Comparison of ENCODE assay signal across 10 cellular contexts in genomic region chr2:153163055-153163454, GRCh38.
A peak's percentile ranks its signal among the peaks of the same experiment; 100 is the strongest.
DNase-seq lines count a peak whose midpoint lies in the region; ATAC-seq, FAIRE-seq and TF ChIP-seq lines count a peak whose summit lies in the region.
"Had no signal": no experiment of that assay in that cellular context is flagged by ENCODE, and none has a peak within 500 bp of the region (broad histone marks: within the 10 kb centered on the region; RNA-seq: fewer than 3 reads in every experiment).

No MANE protein-coding gene starts in this region.

- H2AFZ ChIP-seq in GM12878 (ENCODE audit: control insufficient read depth, low read depth, low read length) = no peak overlapping the region

- no peaks in the 10 kb centered on the region for H3K4me1 ChIP-seq in GM12878 (ENCODE audit: control insufficient read depth, insufficient read depth, low read length)
- H3K4me1 ChIP-seq in spleen = no peaks in the 10 kb centered on the region
- H3K4me1 ChIP-seq: BLaER1 treated with 17β-estradiol and CSF1 and Interleukin-3, amounts not matched to agents 10 nM and 100 nM had no signal

- no peaks in the 10 kb centered on the region for H4K20me1 ChIP-seq in GM12878 (ENCODE audit: control insufficient read depth, insufficient read depth)
- H4K20me1 ChIP-seq: BLaER1 treated with 17β-estradiol and CSF1 and Interleukin-3, amounts not matched to agents 10 nM and 100 nM had no signal

- POLR2A ChIA-PET in GM12878 (lab: Charles Lee) = no interaction called here

- intact Hi-C loops in GM12878 (cut with micrococcal nuclease; ENCODE audit: unreplicated experiment) = loop anchor here (1.0 to 10.0 kb wide), 4 partner anchors 124 to 1212 kb away; partner anchors contain the start of gene RPRM
- intact Hi-C loops in spleen (cut with DNase I; ENCODE audit: low total_unique reads) = no loop called here

- SMC1A ChIA-PET in GM12878 (lab: Charles Lee; ENCODE audit: uncharacterized antibody, unreplicated experiment) = interaction anchor here (0.7 kb wide), 1 partner anchor 317 kb away, joined by 3 read pairs; no protein-coding TSS in a partner anchor

- peak; percentile 48 to 55 (median 51); a peak in 5 of 6 replicates for TF ChIP-seq CTCF in GM12878 (IDR thresholded peaks at IDR 0.05 in 2 of 3, conservative IDR thresholded peaks at IDR 0.05 in 1 of 3; ENCODE audit: control insufficient read depth in 2 of 3, extremely low read depth in 1 of 3, insufficient read depth in 1 of 3, low read depth in 3 of 3, low read length in 3 of 3)
- TF ChIP-seq CTCF in nephron (IDR thresholded peaks at IDR 0.05; ENCODE audit: unreplicated experiment in 3 of 3) = peak; percentile 63 to 80 (median 64)
- peak in 5 of 11 experiments; percentile 12 to 42 (median 27) for TF ChIP-seq CTCF in spleen (IDR thresholded peaks at IDR 0.05 in 8 of 11, conservative IDR thresholded peaks at IDR 0.05 in 3 of 11)

- H3K4me3 Mint-ChIP-seq in activated T-cell treated with anti-CD3 and anti-CD28 coated beads, Interleukin-2, amount 50 U/mL, for 72 hours = no peak overlapping the region
- no peak overlapping the region for H3K4me3 Mint-ChIP-seq in activated T-cell treated with anti-CD3 and anti-CD28 coated beads, Interleukin-2, amount 50 U/mL, for 24 hours
- no peak overlapping the region for H3K4me3 Mint-ChIP-seq in nephron

- no peaks in the 10 kb centered on the region for H3K4me1 Mint-ChIP-seq in activated T-cell treated with anti-CD3 and anti-CD28 coated beads, Interleukin-2, amount 50 U/mL, for 72 hours (ENCODE audit: low read depth)
- no peaks in the 10 kb centered on the region for H3K4me1 Mint-ChIP-seq in activated T-cell treated with anti-CD3 and anti-CD28 coated beads, Interleukin-2, amount 50 U/mL, for 24 hours (ENCODE audit: low read depth)
- peaks cover 33% of the 10 kb centered on the region for H3K4me1 Mint-ChIP-seq in nephron

- no peak for TF ChIP-seq EP300 in GM12878 (IDR thresholded peaks at IDR 0.05; ENCODE audit: borderline replicate concordance in 1 of 2, control insufficient read depth in 1 of 2, low read depth in 2 of 2, low read length in 2 of 2)

- H3K27ac Mint-ChIP-seq in activated T-cell treated with anti-CD3 and anti-CD28 coated beads, Interleukin-2, amount 50 U/mL, for 72 hours = no peak overlapping the region
- no peak overlapping the region for H3K27ac Mint-ChIP-seq in activated T-cell treated with anti-CD3 and anti-CD28 coated beads, Interleukin-2, amount 50 U/mL, for 24 hours
- H3K27ac Mint-ChIP-seq in nephron = no peak overlapping the region

- peak; percentile 73 for TF ChIP-seq RAD21 in GM12878 (IDR thresholded peaks at IDR 0.05; ENCODE audit: insufficient read depth, low read depth, low read length)

- H3K9me3 Mint-ChIP-seq in activated T-cell treated with anti-CD3 and anti-CD28 coated beads, Interleukin-2, amount 50 U/mL, for 72 hours = peaks cover 0 to 2% of the 10 kb centered on the region in 2 donors
- H3K9me3 Mint-ChIP-seq in activated T-cell treated with anti-CD3 and anti-CD28 coated beads, Interleukin-2, amount 50 U/mL, for 24 hours = no peaks in the 10 kb centered on the region
- no peaks in the 10 kb centered on the region for H3K9me3 Mint-ChIP-seq in nephron

- H3K9me3 ChIP-seq in GM12878 (replicated peaks; ENCODE audit: control insufficient read depth, insufficient read depth, low read length) (no peaks in the 10 kb centered on the region), spleen (no peaks in the 10 kb centered on the region)
- H3K9me3 ChIP-seq: BLaER1 treated with 17β-estradiol and CSF1 and Interleukin-3, amounts not matched to agents 10 nM and 100 nM; mucosa of descending colon had no signal

- TF ChIP-seq POLR2A in GM12878 (IDR thresholded peaks at IDR 0.05; ENCODE audit: low read depth, low read length) = no peak
- no peak for TF ChIP-seq POLR2A in spleen (IDR thresholded peaks at IDR 0.05)

- H3K27me3 Mint-ChIP-seq in activated T-cell treated with anti-CD3 and anti-CD28 coated beads, Interleukin-2, amount 50 U/mL, for 72 hours (ENCODE audit: low read depth) = no peaks in the 10 kb centered on the region
- H3K27me3 Mint-ChIP-seq in activated T-cell treated with anti-CD3 and anti-CD28 coated beads, Interleukin-2, amount 50 U/mL, for 24 hours = no peaks in the 10 kb centered on the region
- peaks cover 5% of the 10 kb centered on the region for H3K27me3 Mint-ChIP-seq in nephron (ENCODE audit: low read depth)

- H3K36me3 ChIP-seq in GM12878 (ENCODE audit: control insufficient read depth in 2 of 2, insufficient read depth in 2 of 2, low read length in 1 of 2) (no peaks in the 10 kb centered on the region), spleen (no peaks in the 10 kb centered on the region)
- H3K36me3 ChIP-seq: BLaER1 treated with 17β-estradiol and CSF1 and Interleukin-3, amounts not matched to agents 10 nM and 100 nM had no signal

- in situ Hi-C loops in GM12878 (cut with MboI) = loop anchor here (10.0 kb wide), 1 partner anchor 352 kb away; no protein-coding TSS in a partner anchor

- no peak overlapping the region for H3K9ac ChIP-seq in GM12878 (ENCODE audit: control insufficient read depth, insufficient read depth, low read length)
- H3K9ac ChIP-seq: BLaER1 treated with 17β-estradiol and CSF1 and Interleukin-3, amounts not matched to agents 10 nM and 100 nM had no signal

- no peak overlapping the region for H3K4me3 ChIP-seq in GM12878
- no peak overlapping the region for H3K4me3 ChIP-seq in spleen
- H3K4me3 ChIP-seq: BLaER1 treated with 17β-estradiol and CSF1 and Interleukin-3, amounts not matched to agents 10 nM and 100 nM; mucosa of descending colon had no signal

- CTCF ChIA-PET in GM12878 (lab: Yijun Ruan, JAX) = interaction anchor here (1.6 to 2.0 kb wide), 3 partner anchors 338 to 460 kb away, joined by 3 to 6 read pairs (median 4); no protein-coding TSS in a partner anchor

- no peaks in the 10 kb centered on the region for H3K79me2 ChIP-seq in GM12878 (ENCODE audit: control insufficient read depth, insufficient read depth, low read length)

- no peak overlapping the region for H3K4me2 ChIP-seq in GM12878 (ENCODE audit: control insufficient read depth, insufficient read depth)
- H3K4me2 ChIP-seq: BLaER1 treated with 17β-estradiol and CSF1 and Interleukin-3, amounts not matched to agents 10 nM and 100 nM had no signal

- no peak for ATAC-seq in activated T-cell treated with anti-CD3 and anti-CD28 coated beads, Interleukin-2, amount 50 U/mL, for 72 hours (replicated peaks in 1 of 2)
- peak; percentile 79 for ATAC-seq in GM12878
- no peak for ATAC-seq in GM21737 (IDR thresholded peaks at IDR 0.05; ENCODE audit: unreplicated experiment)
- no peak for ATAC-seq in GM19324 (IDR thresholded peaks at IDR 0.05; ENCODE audit: low FRiP score, unreplicated experiment)
- ATAC-seq: mucosa of descending colon had no signal

- H3K27ac ChIP-seq in GM12878 (ENCODE audit: control insufficient read depth, insufficient read depth) = no peak overlapping the region
- H3K27ac ChIP-seq in spleen = no peak overlapping the region
- H3K27ac ChIP-seq: BLaER1 treated with 17β-estradiol and CSF1 and Interleukin-3, amounts not matched to agents 10 nM and 100 nM had no signal

- DNase-seq in activated T-cell treated with anti-CD3 and anti-CD28 coated beads, Interleukin-2, amount 50 U/mL, for 72 hours = peak; percentile 0 to 28
- DNase-seq in activated T-cell treated with anti-CD3 and anti-CD28 coated beads, Interleukin-2, amount 50 U/mL, for 24 hours = no peak
- DNase-seq in NCI-H146 (lab: John Stamatoyannopoulos, UW) (peak; percentile 67), GM12878 (ENCODE audit: low read depth, low spot score) (no peak), spleen (no peak)

- no TSS peak for BruUV-seq in GM12878 (replicated peaks; lab: Mats Ljungman, UMichigan)

- WGBS in GM12878 (ENCODE audit: insufficient coverage, insufficient replicate concordance, low lambda C conversion rate, missing lambda C conversion rate) = 0% methylated on average over 2 of the region's 2 CpGs
- WGBS in spleen, 5 donors = 63 to 77% (median 77%) methylated on average over 2 of the region's 2 CpGs

- RAD21 ChIA-PET in GM12878 (lab: Charles Lee; ENCODE audit: unreplicated experiment) = no interaction called here

- no peaks in the 10 kb centered on the region for H3K36me3 Mint-ChIP-seq in activated T-cell treated with anti-CD3 and anti-CD28 coated beads, Interleukin-2, amount 50 U/mL, for 72 hours (ENCODE audit: insufficient read depth in 2 of 2)
- no peaks in the 10 kb centered on the region for H3K36me3 Mint-ChIP-seq in activated T-cell treated with anti-CD3 and anti-CD28 coated beads, Interleukin-2, amount 50 U/mL, for 24 hours (ENCODE audit: low read depth)
- H3K36me3 Mint-ChIP-seq in nephron (ENCODE audit: low read depth) = no peaks in the 10 kb centered on the region

- H3K27me3 ChIP-seq in GM12878 (replicated peaks in 1 of 2; ENCODE audit: control insufficient read depth in 2 of 2, insufficient read depth in 2 of 2, low read length in 1 of 2) (no peaks in the 10 kb centered on the region; a peak in 1 of 4 replicates), spleen (replicated peaks in 1 of 7) (no peaks in the 10 kb centered on the region)
- H3K27me3 ChIP-seq: BLaER1 treated with 17β-estradiol and CSF1 and Interleukin-3, amounts not matched to agents 10 nM and 100 nM had no signal

- no peak for FAIRE-seq in GM12878 (lab: Jason Lieb, UNC)

TF ChIP-seq in GM12878, 131 proteins besides CTCF, POLR2A, EP300 and RAD21:
- TF ChIP-seq BCL11A (IDR thresholded peaks at IDR 0.05; ENCODE audit: low read depth, low read length) (no peak), SMC3 (IDR thresholded peaks at IDR 0.05; ENCODE audit: borderline replicate concordance, low read length) (peak; percentile 82)

Comparison
In these comparisons a context has a peak if more than half of its experiments do, and no peak if none do; other contexts are left out.
1. DNase-seq: peak in activated T-cell treated with anti-CD3 and anti-CD28 coated beads, Interleukin-2, amount 50 U/mL, for 72 hours (2 of 2) and NCI-H146 (single experiment); none in activated T-cell treated with anti-CD3 and anti-CD28 coated beads, Interleukin-2, amount 50 U/mL, for 24 hours (single experiment), GM12878 (single experiment) and spleen (single experiment).